Comparison of ENCODE assay signal across 9 cellular contexts in the genomic region with DNA sequence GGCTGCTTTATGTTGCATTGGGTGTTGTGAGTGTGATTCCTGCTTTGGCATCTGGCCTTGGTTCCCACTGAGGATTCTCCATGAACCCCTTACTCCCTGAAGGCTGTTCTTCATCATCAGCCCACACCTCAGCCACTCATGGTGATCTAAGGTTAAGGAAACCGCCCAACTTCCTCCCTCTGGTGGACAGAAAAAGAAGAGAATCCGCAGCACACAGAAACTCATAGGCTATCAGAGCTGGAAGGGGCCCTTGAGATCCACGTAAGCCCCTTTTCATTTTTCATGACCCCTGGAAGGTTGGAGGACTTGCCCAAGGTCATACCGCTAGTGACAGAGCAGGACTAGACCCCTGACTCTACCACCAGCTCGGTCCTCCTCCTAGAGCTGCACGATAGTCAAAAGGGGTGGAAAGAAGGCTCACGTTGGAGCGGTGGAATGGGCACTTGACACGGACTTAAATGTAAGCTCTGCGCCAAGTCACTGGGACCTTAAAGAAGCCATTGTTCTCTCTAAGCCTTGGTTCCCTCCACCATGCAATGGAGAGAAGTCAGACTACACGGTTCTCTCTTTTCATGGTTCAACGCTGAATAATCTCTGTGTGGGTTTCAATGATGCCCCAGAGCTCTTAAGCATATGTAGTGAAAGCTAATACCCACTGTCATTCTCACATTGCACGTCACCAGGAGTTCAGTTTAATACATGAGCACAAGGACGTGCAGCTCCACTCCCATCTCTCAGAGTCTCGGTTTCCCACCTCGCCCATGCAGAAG.
DNase-seq lines count a peak whose midpoint lies in the region; ATAC-seq and TF ChIP-seq lines count a peak whose summit lies in the region.
"Had no signal": no experiment of that assay in that cellular context is flagged by ENCODE, and none has a peak within 500 bp of the region (broad histone marks: within the 10 kb centered on the region; RNA-seq: fewer than 3 reads in every experiment).

No MANE protein-coding gene starts in this region.

- no peaks in the 10 kb centered on the region for H3K9me3 Mint-ChIP-seq in T-helper 2 cell treated with Interferon-gamma antibody and Interleukin-4, amounts not matched to agents 5 μg/mL and 100 μg/mL, for 36 hours
- no peaks in the 10 kb centered on the region for H3K9me3 Mint-ChIP-seq in stimulated activated effector memory CD8-positive, alpha-beta T cell treated with anti-CD3 and anti-CD28 coated beads, Interleukin-12 subunit alpha, Interleukin-12 subunit beta, amount 100 ng/mL, for 72 hours

- H3K27me3 Mint-ChIP-seq in T-helper 2 cell treated with Interferon-gamma antibody and Interleukin-4, amounts not matched to agents 5 μg/mL and 100 μg/mL, for 36 hours (ENCODE audit: low read depth): peaks cover 5% of the 10 kb centered on the region

- H3K4me1 Mint-ChIP-seq in T-helper 2 cell treated with Interferon-gamma antibody and Interleukin-4, amounts not matched to agents 5 μg/mL and 100 μg/mL, for 36 hours (ENCODE audit: low read depth): peaks cover 40% of the 10 kb centered on the region
- peaks cover 51% of the 10 kb centered on the region for H3K4me1 Mint-ChIP-seq in stimulated activated effector memory CD8-positive, alpha-beta T cell treated with anti-CD3 and anti-CD28 coated beads, Interleukin-12 subunit alpha, Interleukin-12 subunit beta, amount 100 ng/mL, for 72 hours

- ATAC-seq in HG02623 (IDR thresholded peaks at IDR 0.05; ENCODE audit: unreplicated experiment): peak; percentile 48
- ATAC-seq in stimulated activated effector memory CD8-positive, alpha-beta T cell treated with anti-CD3 and anti-CD28 coated beads, Interleukin-12 subunit alpha, Interleukin-12 subunit beta, amount 100 ng/mL, for 72 hours: peak; percentile 65
- ATAC-seq in HG03196 (IDR thresholded peaks at IDR 0.05; ENCODE audit: unreplicated experiment): no peak
- no peak for ATAC-seq in HG02840 (IDR thresholded peaks at IDR 0.05; ENCODE audit: low FRiP score, unreplicated experiment)

- no peak overlapping the region for H3K4me3 Mint-ChIP-seq in T-helper 2 cell treated with Interferon-gamma antibody and Interleukin-4, amounts not matched to agents 5 μg/mL and 100 μg/mL, for 36 hours
- H3K4me3 Mint-ChIP-seq in stimulated activated effector memory CD8-positive, alpha-beta T cell treated with anti-CD3 and anti-CD28 coated beads, Interleukin-12 subunit alpha, Interleukin-12 subunit beta, amount 100 ng/mL, for 72 hours: no peak overlapping the region

- H3K27ac Mint-ChIP-seq in T-helper 2 cell treated with Interferon-gamma antibody and Interleukin-4, amounts not matched to agents 5 μg/mL and 100 μg/mL, for 36 hours: no peak overlapping the region
- H3K27ac Mint-ChIP-seq in stimulated activated effector memory CD8-positive, alpha-beta T cell treated with anti-CD3 and anti-CD28 coated beads, Interleukin-12 subunit alpha, Interleukin-12 subunit beta, amount 100 ng/mL, for 72 hours: no peak overlapping the region

- TF ChIP-seq CTCF in epithelial cell of esophagus (IDR thresholded peaks at IDR 0.05; ENCODE audit: insufficient read depth, low read depth, low read length, missing control alignments): peak; percentile 42

- no peaks in the 10 kb centered on the region for H3K36me3 Mint-ChIP-seq in T-helper 2 cell treated with Interferon-gamma antibody and Interleukin-4, amounts not matched to agents 5 μg/mL and 100 μg/mL, for 36 hours (ENCODE audit: low read depth)
- no peaks in the 10 kb centered on the region for H3K36me3 Mint-ChIP-seq in stimulated activated effector memory CD8-positive, alpha-beta T cell treated with anti-CD3 and anti-CD28 coated beads, Interleukin-12 subunit alpha, Interleukin-12 subunit beta, amount 100 ng/mL, for 72 hours

- peak; percentile 50 for DNase-seq in ELR (ENCODE audit: low read depth)
- peak; percentile 20 for DNase-seq in T-helper 2 cell treated with Interferon-gamma antibody and Interleukin-4, amounts not matched to agents 5 μg/mL and 100 μg/mL, for 36 hours (ENCODE audit: low spot score)
- no peak for DNase-seq in epithelial cell of esophagus (ENCODE audit: low read depth)
- no peak for DNase-seq in stimulated activated effector memory CD8-positive, alpha-beta T cell treated with anti-CD3 and anti-CD28 coated beads, Interleukin-12 subunit alpha, Interleukin-12 subunit beta, amount 100 ng/mL, for 72 hours (ENCODE audit: low spot score in 2 of 2)
- no peak for DNase-seq in NCI-H146 (lab: John Stamatoyannopoulos, UW)

- no peak overlapping the region for H3K4me3 ChIP-seq in epithelial cell of esophagus (ENCODE audit: low read length)
- H3K4me3 ChIP-seq: SK-N-MC had no signal

Comparison
In these comparisons a context has a peak if more than half of its experiments do, and no peak if none do; other contexts are left out.
1. DNase-seq: peak in ELR (single experiment) and T-helper 2 cell treated with Interferon-gamma antibody and Interleukin-4, amounts not matched to agents 5 μg/mL and 100 μg/mL, for 36 hours (single experiment); none in epithelial cell of esophagus (single experiment), stimulated activated effector memory CD8-positive, alpha-beta T cell treated with anti-CD3 and anti-CD28 coated beads, Interleukin-12 subunit alpha, Interleukin-12 subunit beta, amount 100 ng/mL, for 72 hours (0 of 2) and NCI-H146 (single experiment).
2. ATAC-seq: peak in HG02623 (single experiment) and stimulated activated effector memory CD8-positive, alpha-beta T cell treated with anti-CD3 and anti-CD28 coated beads, Interleukin-12 subunit alpha, Interleukin-12 subunit beta, amount 100 ng/mL, for 72 hours (single experiment); none in HG03196 (single experiment) and HG02840 (single experiment).